10 cellular contexts compared by ENCODE assay signal in genomic region chr1:13593511-13594131, GRCh38. TPM values are rescaled to one million over a fixed set of nuclear protein-coding genes. Genes with fewer than 3 reads are reported as not detected.
DNase-seq lines count a peak whose midpoint lies in the region; ATAC-seq and TF ChIP-seq lines count a peak whose summit lies in the region.
"Had no signal": no experiment of that assay in that cellular context is flagged by ENCODE, and none has a peak within 500 bp of the region (broad histone marks: within the 10 kb centered on the region; RNA-seq: fewer than 3 reads in every experiment).

No MANE protein-coding gene starts in this region.

- H3K4me3 Mint-ChIP-seq in stimulated activated naive B cell treated with anti-CD40 and anti-IgM and Interleukin-4, amounts not matched to agents 10 μg/mL and 1 μg/mL and 100 μg/mL, for 72 hours, result no peak overlapping the region

- peak; percentile 92 for ATAC-seq in omental fat pad (ENCODE audit: low FRiP score)
- no peak for ATAC-seq in stimulated activated naive B cell treated with anti-CD40 and anti-IgM and Interleukin-4, amounts not matched to agents 10 μg/mL and 1 μg/mL and 100 μg/mL, for 72 hours (replicated peaks)
- ATAC-seq in GM19455 (IDR thresholded peaks at IDR 0.05; ENCODE audit: unreplicated experiment), result no peak
- ATAC-seq: SK-N-SH treated with all-trans-retinoic acid at 6 μM for 48 hours had no signal

- WGBS in adrenal gland, 4 donors, result 47 to 53% (median 48%) methylated on average over 8 to 10 of the region's 10 CpGs

- H3K4me1 ChIP-seq in adrenal gland (replicated peaks in 1 of 2) (no peaks in the 10 kb centered on the region), cardiac muscle cell (ENCODE audit: low read depth) (peaks cover 7% of the 10 kb centered on the region)

- no peak overlapping the region for H3K27ac Mint-ChIP-seq in stimulated activated naive B cell treated with anti-CD40 and anti-IgM and Interleukin-4, amounts not matched to agents 10 μg/mL and 1 μg/mL and 100 μg/mL, for 72 hours

- H3K27ac ChIP-seq in adrenal gland, result peak overlapping the region in 2 of 5 donors; percentile 56 to 68
- H3K27ac ChIP-seq in cardiac muscle cell, result peak overlapping the region; percentile 4

- TF ChIP-seq CTCF in AG09319 (IDR thresholded peaks at IDR 0.05; ENCODE audit: low read depth, low read length) (no peak), adrenal gland (IDR thresholded peaks at IDR 0.05) (no peak), cardiac muscle cell (IDR thresholded peaks at IDR 0.05; ENCODE audit: low read depth, low read length) (no peak), omental fat pad (IDR thresholded peaks at IDR 0.05) (no peak)

- H3K27me3 ChIP-seq in adrenal gland (no peaks in the 10 kb centered on the region), cardiac muscle cell (no peaks in the 10 kb centered on the region)

- H3K9me3 Mint-ChIP-seq in stimulated activated naive B cell treated with anti-CD40 and anti-IgM and Interleukin-4, amounts not matched to agents 10 μg/mL and 1 μg/mL and 100 μg/mL, for 72 hours, result peaks cover 6% of the 10 kb centered on the region in 2 donors

- H3K9me3 ChIP-seq in adrenal gland (replicated peaks in 1 of 3) (no peaks in the 10 kb centered on the region), cardiac muscle cell (ENCODE audit: low read depth) (no peaks in the 10 kb centered on the region)

- TF ChIP-seq POLR2A in adrenal gland (IDR thresholded peaks at IDR 0.05), result no peak

- H3K36me3 Mint-ChIP-seq in stimulated activated naive B cell treated with anti-CD40 and anti-IgM and Interleukin-4, amounts not matched to agents 10 μg/mL and 1 μg/mL and 100 μg/mL, for 72 hours, result no peaks in the 10 kb centered on the region

- intact Hi-C loops in adrenal gland (cut with DNase I), result no loop called here

- H3K4me1 Mint-ChIP-seq in stimulated activated naive B cell treated with anti-CD40 and anti-IgM and Interleukin-4, amounts not matched to agents 10 μg/mL and 1 μg/mL and 100 μg/mL, for 72 hours, result no peaks in the 10 kb centered on the region

- H3K27me3 Mint-ChIP-seq in stimulated activated naive B cell treated with anti-CD40 and anti-IgM and Interleukin-4, amounts not matched to agents 10 μg/mL and 1 μg/mL and 100 μg/mL, for 72 hours, result peaks cover 38 to 40% of the 10 kb centered on the region in 2 donors

- H3K36me3 ChIP-seq in adrenal gland (replicated peaks in 1 of 2), result no peaks in the 10 kb centered on the region
- no peaks in the 10 kb centered on the region for H3K36me3 ChIP-seq in cardiac muscle cell

- H3K4me3 ChIP-seq in adrenal gland (no peak overlapping the region), cardiac muscle cell (no peak overlapping the region)

- peak; percentile 3 for DNase-seq in AG09319 (ENCODE audit: extremely low read depth, low read depth)
- peak in 6 of 7 donors; percentile 23 to 55 (median 34) for DNase-seq in adrenal gland
- peak in 1 of 2 donors; percentile 94 for DNase-seq in cardiac muscle cell (ENCODE audit: low read depth in 1 of 2, low spot score in 1 of 2)
- peak; percentile 60 for DNase-seq in omental fat pad (ENCODE audit: low spot score)
- no peak for DNase-seq in stimulated activated naive B cell treated with anti-CD40 and anti-IgM and Interleukin-4, amounts not matched to agents 10 μg/mL and 1 μg/mL and 100 μg/mL, for 72 hours
- no peak for DNase-seq in OCI-M2 (lab: John Stamatoyannopoulos, UW; ENCODE audit: unreplicated experiment)
- DNase-seq in SIG-M5 (lab: John Stamatoyannopoulos, UW), result no peak
- DNase-seq: AML-193 had no signal

RNA-seq across cellular contexts. Expression of gene PDPN, which starts 10.0 kb away (rescaled TPM):
- total RNA-seq in adrenal gland, result 10 to 100 TPM in 3 of 8 donors, 1 to 10 TPM in 5; 1.2 to 13.8 (median 6.9) TPM
- 1 to 10 TPM; 1.5 to 7.9 (median 4.1) TPM for polyA plus RNA-seq in adrenal gland
- total RNA-seq in cardiac muscle cell, result 13.8 and 22.8 TPM in 2 replicates
- 13.0 and 24.9 TPM in 2 replicates for polyA plus RNA-seq in cardiac muscle cell
- total RNA-seq in omental fat pad, result 100 to 1,000 TPM in 1 of 4 donors, 10 to 100 TPM in 3; 29.9 to 182 (median 70.1) TPM

Comparison
In these comparisons a context has a peak if more than half of its experiments do, and no peak if none do; other contexts are left out.
1. DNase-seq: peak in AG09319 (single experiment), adrenal gland (6 of 7) and omental fat pad (single experiment); none in stimulated activated naive B cell treated with anti-CD40 and anti-IgM and Interleukin-4, amounts not matched to agents 10 μg/mL and 1 μg/mL and 100 μg/mL, for 72 hours (single experiment), OCI-M2 (single experiment) and SIG-M5 (single experiment).